1 cellular context compared by ENCODE assay signal in genomic region chr7:101828308-101829020, GRCh38.
TF ChIP-seq lines count a peak whose summit lies in the region.

No MANE protein-coding gene starts in this region.

TF ChIP-seq in GM23338, 12 proteins besides CTCF, POLR2A, EP300 and RAD21 (continued from another document):
- TF ChIP-seq ZNF462 (CRISPR knock-in tag; IDR thresholded peaks at IDR 0.05) (no peak), EZH2phosphoT487 (IDR thresholded peaks at IDR 0.05; ENCODE audit: unreplicated experiment) (no peak)
